Comparison of ENCODE assay signal across 7 cellular contexts in genomic region chr20:45829673-45830106, GRCh38. TPM values are rescaled to one million over a fixed set of nuclear protein-coding genes. Genes with fewer than 3 reads are reported as not detected.
"Had no signal": no experiment of that assay in that cellular context is flagged by ENCODE, and none has a peak within 500 bp of the region (broad histone marks: within the 10 kb centered on the region; RNA-seq: fewer than 3 reads in every experiment).

No MANE protein-coding gene starts in this region.

RNA-seq across cellular contexts. Expression of gene TNNC2, which starts 2.6 kb away (rescaled TPM):
- total RNA-seq: activated CD4-positive, alpha-beta T cell treated with anti-CD3 and anti-CD28 coated beads, Interleukin-2, amount 10 ng/mL, durations not matched to agents 24 days and 14 days; activated CD8-positive, alpha-beta memory T cell treated with anti-CD3 and anti-CD28 coated beads for 36 hours; activated CD8-positive, alpha-beta T cell treated with anti-CD3 and anti-CD28 coated beads for 36 hours; activated naive CD8-positive, alpha-beta T cell treated with anti-CD3 and anti-CD28 coated beads for 36 hours; aorta; T-helper 1 cell treated with Interleukin-12 subunit alpha and Interleukin-12 subunit beta and Interleukin-4 antibody, amounts not matched to agents 30 ng/mL and 1 ng/mL, for 36 hours; T-helper 2 cell treated with Interferon-gamma antibody and Interleukin-4, amounts not matched to agents 100 ng/mL and 5 ng/mL, for 36 hours had no signal
